ENCODE assay signal across 1 cellular context in the genomic region with DNA sequence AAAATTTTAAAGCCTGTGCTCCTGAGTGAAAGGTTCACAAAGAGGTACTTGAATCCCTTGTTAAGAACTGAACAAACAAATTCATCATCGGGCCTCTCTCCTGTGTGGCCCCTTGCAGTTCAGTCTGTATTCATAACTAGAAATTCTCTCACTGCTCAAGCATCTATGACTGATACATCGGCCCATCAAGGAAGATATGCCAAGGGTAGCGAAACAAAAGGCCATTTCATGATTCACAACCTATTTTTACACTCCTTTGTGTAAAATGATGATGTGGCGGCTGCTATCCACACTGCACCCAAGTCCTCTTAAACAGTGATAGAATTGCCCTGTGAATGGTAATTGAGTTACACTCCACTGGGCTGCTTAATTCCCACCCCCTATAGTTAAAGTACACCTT.
TF ChIP-seq lines count a peak whose summit lies in the region.

No MANE protein-coding gene starts in this region.

TF ChIP-seq in HepG2, 621 proteins besides CTCF, POLR2A, EP300 and RAD21 (continued from another document):
- TF ChIP-seq ZHX2 (IDR thresholded peaks at IDR 0.05; ENCODE audit: low read depth) = no peak
- no peak for TF ChIP-seq ZHX2 (CRISPR knock-in tag; IDR thresholded peaks at IDR 0.05; ENCODE audit: borderline replicate concordance)
- TF ChIP-seq ZNF549 (CRISPR knock-in tag; IDR thresholded peaks at IDR 0.05) = no peak
- TF ChIP-seq ZNF510 (CRISPR knock-in tag; IDR thresholded peaks at IDR 0.05; ENCODE audit: low read depth) = no peak
- no peak for TF ChIP-seq IKZF1 (IDR thresholded peaks at IDR 0.05)
- no peak for TF ChIP-seq ZNF552 (CRISPR knock-in tag; IDR thresholded peaks at IDR 0.05; ENCODE audit: borderline replicate concordance)
- TF ChIP-seq KDM4B (CRISPR knock-in tag; IDR thresholded peaks at IDR 0.05) = no peak
- no peak for TF ChIP-seq TBP (CRISPR knock-in tag; IDR thresholded peaks at IDR 0.05)
- TF ChIP-seq PCBP1 (IDR thresholded peaks at IDR 0.05; ENCODE audit: borderline replicate concordance, low read depth, low read length) = no peak
- TF ChIP-seq PAWR (CRISPR knock-in tag; IDR thresholded peaks at IDR 0.05; ENCODE audit: borderline replicate concordance) = no peak
- TF ChIP-seq HMG20A (CRISPR knock-in tag; IDR thresholded peaks at IDR 0.05; ENCODE audit: borderline replicate concordance) = no peak
- TF ChIP-seq ZNF292 (CRISPR knock-in tag; IDR thresholded peaks at IDR 0.05; ENCODE audit: borderline replicate concordance, low read depth) = no peak
- TF ChIP-seq ZNF672 (CRISPR knock-in tag; IDR thresholded peaks at IDR 0.05) = no peak
- TF ChIP-seq THAP11 (CRISPR knock-in tag; IDR thresholded peaks at IDR 0.05) = no peak
- TF ChIP-seq SSRP1 (CRISPR knock-in tag; IDR thresholded peaks at IDR 0.05) = no peak
- TF ChIP-seq RFX5 (IDR thresholded peaks at IDR 0.05; ENCODE audit: low read depth, low read length) = no peak
- TF ChIP-seq, protein P1, sequence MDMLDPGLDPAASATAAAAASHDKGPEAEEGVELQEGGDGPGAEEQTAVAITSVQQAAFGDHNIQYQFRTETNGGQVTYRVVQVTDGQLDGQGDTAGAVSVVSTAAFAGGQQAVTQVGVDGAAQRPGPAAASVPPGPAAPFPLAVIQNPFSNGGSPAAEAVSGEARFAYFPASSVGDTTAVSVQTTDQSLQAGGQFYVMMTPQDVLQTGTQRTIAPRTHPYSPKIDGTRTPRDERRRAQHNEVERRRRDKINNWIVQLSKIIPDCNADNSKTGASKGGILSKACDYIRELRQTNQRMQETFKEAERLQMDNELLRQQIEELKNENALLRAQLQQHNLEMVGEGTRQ (IDR thresholded peaks at IDR 0.05; ENCODE audit: low read depth, low read length) = no peak
- TF ChIP-seq, protein P1 (CRISPR knock-in tag; IDR thresholded peaks at IDR 0.05; ENCODE audit: borderline replicate concordance) = no peak
TF ChIP-seq in HepG2: peak in this region for 0.
